Comparison of ENCODE assay signal across 1 cellular context in the genomic region with DNA sequence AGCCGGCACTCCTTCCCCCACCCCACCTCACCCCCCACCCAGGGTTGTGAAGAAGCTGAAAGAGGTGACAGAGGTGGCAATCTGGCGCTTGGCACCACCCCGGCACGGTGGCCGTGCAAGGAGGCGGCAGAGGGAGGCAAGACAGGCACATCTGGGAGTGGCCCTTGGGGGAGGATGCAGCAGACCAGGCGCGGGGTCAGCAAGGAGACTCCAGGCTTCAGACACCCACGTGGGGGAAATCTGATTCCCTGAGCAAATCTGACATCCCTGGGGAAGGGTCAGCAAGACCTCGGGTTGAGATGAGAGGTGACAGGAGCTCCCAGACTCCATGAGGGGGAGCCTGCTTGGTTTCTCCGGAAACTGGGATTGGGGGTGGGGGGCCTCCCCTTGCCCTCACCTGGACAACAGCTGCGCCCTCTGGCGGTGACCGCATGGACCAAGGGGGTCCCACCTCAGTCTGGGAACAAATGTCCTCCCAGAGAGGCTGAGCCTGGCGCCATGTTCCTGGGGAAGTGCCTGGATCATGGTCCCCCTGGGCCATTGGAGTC.
TF ChIP-seq lines count a peak whose summit lies in the region.

No MANE protein-coding gene starts in this region.

TF ChIP-seq in HepG2, 621 proteins besides CTCF, POLR2A, EP300 and RAD21 (continued from another document and continues in another):
- no peak for TF ChIP-seq THAP9 (CRISPR knock-in tag; IDR thresholded peaks at IDR 0.05; ENCODE audit: borderline replicate concordance)
- no peak for TF ChIP-seq HOXD1 (CRISPR knock-in tag; IDR thresholded peaks at IDR 0.05)
- no peak for TF ChIP-seq ZNF20 (CRISPR knock-in tag; IDR thresholded peaks at IDR 0.05)
- no peak for TF ChIP-seq ZNF138 (CRISPR knock-in tag; IDR thresholded peaks at IDR 0.05; ENCODE audit: low read depth)
- no peak for TF ChIP-seq ZNF615 (CRISPR knock-in tag; IDR thresholded peaks at IDR 0.05; ENCODE audit: borderline replicate concordance)
- TF ChIP-seq CBX2 (IDR thresholded peaks at IDR 0.05; ENCODE audit: low read depth, low read length), result no peak
- TF ChIP-seq CBX2 (CRISPR knock-in tag; IDR thresholded peaks at IDR 0.05; ENCODE audit: low read depth), result no peak
- TF ChIP-seq ZMAT3 (CRISPR knock-in tag; conservative IDR thresholded peaks at IDR 0.05), result no peak
- TF ChIP-seq, protein P1, sequence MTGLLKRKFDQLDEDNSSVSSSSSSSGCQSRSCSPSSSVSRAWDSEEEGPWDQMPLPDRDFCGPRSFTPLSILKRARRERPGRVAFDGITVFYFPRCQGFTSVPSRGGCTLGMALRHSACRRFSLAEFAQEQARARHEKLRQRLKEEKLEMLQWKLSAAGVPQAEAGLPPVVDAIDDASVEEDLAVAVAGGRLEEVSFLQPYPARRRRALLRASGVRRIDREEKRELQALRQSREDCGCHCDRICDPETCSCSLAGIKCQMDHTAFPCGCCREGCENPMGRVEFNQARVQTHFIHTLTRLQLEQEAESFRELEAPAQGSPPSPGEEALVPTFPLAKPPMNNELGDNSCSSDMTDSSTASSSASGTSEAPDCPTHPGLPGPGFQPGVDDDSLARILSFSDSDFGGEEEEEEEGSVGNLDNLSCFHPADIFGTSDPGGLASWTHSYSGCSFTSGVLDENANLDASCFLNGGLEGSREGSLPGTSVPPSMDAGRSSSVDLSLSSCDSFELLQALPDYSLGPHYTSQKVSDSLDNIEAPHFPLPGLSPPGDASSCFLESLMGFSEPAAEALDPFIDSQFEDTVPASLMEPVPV (CRISPR knock-in tag; IDR thresholded peaks at IDR 0.05), result no peak
- TF ChIP-seq ZNF496 (CRISPR knock-in tag; IDR thresholded peaks at IDR 0.05; ENCODE audit: insufficient replicate concordance), result no peak
- TF ChIP-seq ZNF598 (CRISPR knock-in tag; IDR thresholded peaks at IDR 0.05; ENCODE audit: borderline replicate concordance), result no peak
- TF ChIP-seq ZNF670 (CRISPR knock-in tag; IDR thresholded peaks at IDR 0.05; ENCODE audit: borderline replicate concordance), result no peak
- TF ChIP-seq ZNF10 (CRISPR knock-in tag; IDR thresholded peaks at IDR 0.05; ENCODE audit: borderline replicate concordance, low read depth), result no peak
- TF ChIP-seq, protein P2, sequence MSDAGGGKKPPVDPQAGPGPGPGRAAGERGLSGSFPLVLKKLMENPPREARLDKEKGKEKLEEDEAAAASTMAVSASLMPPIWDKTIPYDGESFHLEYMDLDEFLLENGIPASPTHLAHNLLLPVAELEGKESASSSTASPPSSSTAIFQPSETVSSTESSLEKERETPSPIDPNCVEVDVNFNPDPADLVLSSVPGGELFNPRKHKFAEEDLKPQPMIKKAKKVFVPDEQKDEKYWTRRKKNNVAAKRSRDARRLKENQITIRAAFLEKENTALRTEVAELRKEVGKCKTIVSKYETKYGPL (CRISPR knock-in tag; IDR thresholded peaks at IDR 0.05), result no peak
- no peak for TF ChIP-seq ZNF180 (CRISPR knock-in tag; IDR thresholded peaks at IDR 0.05; ENCODE audit: borderline replicate concordance, low read depth)
- TF ChIP-seq, protein P3, sequence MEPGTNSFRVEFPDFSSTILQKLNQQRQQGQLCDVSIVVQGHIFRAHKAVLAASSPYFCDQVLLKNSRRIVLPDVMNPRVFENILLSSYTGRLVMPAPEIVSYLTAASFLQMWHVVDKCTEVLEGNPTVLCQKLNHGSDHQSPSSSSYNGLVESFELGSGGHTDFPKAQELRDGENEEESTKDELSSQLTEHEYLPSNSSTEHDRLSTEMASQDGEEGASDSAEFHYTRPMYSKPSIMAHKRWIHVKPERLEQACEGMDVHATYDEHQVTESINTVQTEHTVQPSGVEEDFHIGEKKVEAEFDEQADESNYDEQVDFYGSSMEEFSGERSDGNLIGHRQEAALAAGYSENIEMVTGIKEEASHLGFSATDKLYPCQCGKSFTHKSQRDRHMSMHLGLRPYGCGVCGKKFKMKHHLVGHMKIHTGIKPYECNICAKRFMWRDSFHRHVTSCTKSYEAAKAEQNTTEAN (CRISPR knock-in tag; conservative IDR thresholded peaks at IDR 0.05), result no peak
- TF ChIP-seq ZSCAN5A (CRISPR knock-in tag; IDR thresholded peaks at IDR 0.05; ENCODE audit: borderline replicate concordance), result no peak
- no peak for TF ChIP-seq ZC3H4 (CRISPR knock-in tag; IDR thresholded peaks at IDR 0.05; ENCODE audit: borderline replicate concordance)
- TF ChIP-seq ZNF674 (CRISPR knock-in tag; IDR thresholded peaks at IDR 0.05; ENCODE audit: low read depth), result no peak
- TF ChIP-seq GLMP (CRISPR knock-in tag; IDR thresholded peaks at IDR 0.05; ENCODE audit: borderline replicate concordance), result no peak
- TF ChIP-seq PAXIP1 (CRISPR knock-in tag; conservative IDR thresholded peaks at IDR 0.05), result no peak
- TF ChIP-seq TP53 (CRISPR knock-in tag; conservative IDR thresholded peaks at IDR 0.05), result no peak
- no peak for TF ChIP-seq ZNF264 (CRISPR knock-in tag; IDR thresholded peaks at IDR 0.05)
- TF ChIP-seq, protein P4, sequence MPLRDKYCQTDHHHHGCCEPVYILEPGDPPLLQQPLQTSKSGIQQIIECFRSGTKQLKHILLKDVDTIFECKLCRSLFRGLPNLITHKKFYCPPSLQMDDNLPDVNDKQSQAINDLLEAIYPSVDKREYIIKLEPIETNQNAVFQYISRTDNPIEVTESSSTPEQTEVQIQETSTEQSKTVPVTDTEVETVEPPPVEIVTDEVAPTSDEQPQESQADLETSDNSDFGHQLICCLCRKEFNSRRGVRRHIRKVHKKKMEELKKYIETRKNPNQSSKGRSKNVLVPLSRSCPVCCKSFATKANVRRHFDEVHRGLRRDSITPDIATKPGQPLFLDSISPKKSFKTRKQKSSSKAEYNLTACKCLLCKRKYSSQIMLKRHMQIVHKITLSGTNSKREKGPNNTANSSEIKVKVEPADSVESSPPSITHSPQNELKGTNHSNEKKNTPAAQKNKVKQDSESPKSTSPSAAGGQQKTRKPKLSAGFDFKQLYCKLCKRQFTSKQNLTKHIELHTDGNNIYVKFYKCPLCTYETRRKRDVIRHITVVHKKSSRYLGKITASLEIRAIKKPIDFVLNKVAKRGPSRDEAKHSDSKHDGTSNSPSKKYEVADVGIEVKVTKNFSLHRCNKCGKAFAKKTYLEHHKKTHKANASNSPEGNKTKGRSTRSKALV (CRISPR knock-in tag; IDR thresholded peaks at IDR 0.05), result no peak
- TF ChIP-seq ZNF605 (CRISPR knock-in tag; IDR thresholded peaks at IDR 0.05), result no peak
- TF ChIP-seq ZNF207 (IDR thresholded peaks at IDR 0.05; ENCODE audit: borderline replicate concordance), result no peak
- TF ChIP-seq ARNT2 (CRISPR knock-in tag; IDR thresholded peaks at IDR 0.05; ENCODE audit: low read depth), result no peak
- TF ChIP-seq RAD51 (IDR thresholded peaks at IDR 0.05; ENCODE audit: borderline replicate concordance), result no peak
- no peak; the same call in 1 of the 2 replicates for TF ChIP-seq MTA1 (CRISPR knock-in tag; IDR thresholded peaks at IDR 0.05; ENCODE audit: borderline replicate concordance)
- peak; percentile 23; the same call in 1 of the 2 replicates for TF ChIP-seq YEATS2 (CRISPR knock-in tag; IDR thresholded peaks at IDR 0.05; ENCODE audit: borderline replicate concordance)
- TF ChIP-seq ZFP91 (CRISPR knock-in tag; IDR thresholded peaks at IDR 0.05; ENCODE audit: borderline replicate concordance), result 0 out of 2 replicates have a peak, but pooled peaks have one; percentile 64
- TF ChIP-seq KLF16 (CRISPR knock-in tag; IDR thresholded peaks at IDR 0.05), result 0 out of 4 replicates have a peak, but pooled peaks have one; percentile 29 to 33
- no peak for TF ChIP-seq SOX5 (CRISPR knock-in tag; IDR thresholded peaks at IDR 0.05; ENCODE audit: borderline replicate concordance)
- no peak for TF ChIP-seq ONECUT2 (CRISPR knock-in tag; IDR thresholded peaks at IDR 0.05)
- no peak for TF ChIP-seq HOXA5 (CRISPR knock-in tag; IDR thresholded peaks at IDR 0.05)
- TF ChIP-seq MLLT10 (CRISPR knock-in tag; IDR thresholded peaks at IDR 0.05), result no peak
